8 cellular contexts compared by ENCODE assay signal in the genomic region with DNA sequence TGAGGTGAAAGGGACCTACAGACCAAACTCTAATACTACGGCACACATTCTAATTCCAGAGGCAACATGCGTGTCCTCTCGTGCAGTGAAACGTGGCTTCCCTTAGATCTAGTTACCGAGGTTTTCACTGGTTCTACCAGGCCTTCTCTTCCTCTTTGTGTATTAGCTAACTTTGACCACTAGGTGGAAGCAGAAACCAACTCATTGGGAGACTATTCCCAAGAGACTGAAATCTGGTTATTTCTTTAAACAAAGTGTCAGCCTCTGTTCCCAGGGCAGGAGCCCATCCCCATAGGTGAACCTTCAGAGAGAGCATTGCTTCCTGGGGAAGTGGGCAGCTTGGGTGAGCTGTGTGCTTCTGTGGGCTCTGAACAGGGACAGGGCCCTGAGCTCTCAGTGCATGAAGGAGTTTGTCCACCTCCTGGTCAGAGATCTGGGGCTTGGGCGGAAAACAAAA. TPM values are rescaled to one million over a fixed set of nuclear protein-coding genes. Genes with fewer than 3 reads are reported as not detected.
DNase-seq lines count a peak whose midpoint lies in the region; ATAC-seq, FAIRE-seq and TF ChIP-seq lines count a peak whose summit lies in the region.

No MANE protein-coding gene starts in this region.

- peak; percentile 22 to 32 for DNase-seq in AML-193 (lab: John Stamatoyannopoulos, UW)
- DNase-seq in GM13977 (ENCODE audit: low spot score) = peak; percentile 76
- DNase-seq in HuH-7.5 (ENCODE audit: low spot score) = peak; percentile 31
- peak; percentile 39 to 56 for DNase-seq in PC-9
- peak; percentile 76 to 78 for DNase-seq in cardiac fibroblast (ENCODE audit: low read depth in 2 of 2)
- DNase-seq in keratinocyte (ENCODE audit: low read depth, low spot score) = peak; percentile 7
- peak in 9 of 49 donors; percentile 4 to 52 (median 14) for DNase-seq in substantia nigra (lab: John Stamatoyannopoulos, UW)

- no peaks in the 10 kb centered on the region for H3K9me3 ChIP-seq in PC-9 (ENCODE audit: insufficient read depth, low read depth)
- H3K9me3 ChIP-seq in keratinocyte (ENCODE audit: control insufficient read depth, low read depth, low read length) = no peaks in the 10 kb centered on the region

- FAIRE-seq in keratinocyte (lab: Jason Lieb, UNC) = peak; percentile 92

- in situ Hi-C loops in GM13977 (cut with MboI; ENCODE audit: low pct_unique_long_range_greater_than_20kb, low sequenced_read_pairs, unreplicated experiment) = no loop called here

- H3K79me2 ChIP-seq in PC-9 (ENCODE audit: low read depth) (no peaks in the 10 kb centered on the region), keratinocyte (ENCODE audit: control insufficient read depth, insufficient read depth, low read length) (no peaks in the 10 kb centered on the region)

- CTCF ChIA-PET in PC-9 (lab: Charles Lee) = interaction anchor here (0.6 to 1.2 kb wide), 9 partner anchors 9 to 693 kb away, joined by 3 to 15 read pairs (median 7); no protein-coding TSS in a partner anchor

- ATAC-seq in HG03045 (IDR thresholded peaks at IDR 0.05; ENCODE audit: unreplicated experiment) = no peak

- dilution Hi-C loops in keratinocyte (cut with MboI; ENCODE audit: extremely low pct_ligation_motif_present, low sequenced_read_pairs) = no loop called here

- no peak overlapping the region for H3K4me3 ChIP-seq in PC-9
- H3K4me3 ChIP-seq in cardiac fibroblast (replicated peaks in 1 of 2; ENCODE audit: low read depth in 2 of 2, low read length in 2 of 2) = no peak overlapping the region
- no peak overlapping the region for H3K4me3 ChIP-seq in keratinocyte (ENCODE audit: control insufficient read depth in 2 of 3, extremely low read depth in 1 of 3, insufficient read depth in 2 of 3, low read depth in 1 of 3, low read length in 3 of 3)

- H3K4me2 ChIP-seq in PC-9 (peak overlapping the region; percentile 32; the same call in 1 of the 2 replicates), keratinocyte (ENCODE audit: control insufficient read depth, extremely low read depth, insufficient read depth, low read depth, low read length) (no peak overlapping the region)

- no peaks in the 10 kb centered on the region for H3K9me1 ChIP-seq in keratinocyte (ENCODE audit: control insufficient read depth, extremely low read depth, insufficient read depth, low read length)

- H3K27me3 ChIP-seq in PC-9 (ENCODE audit: insufficient read depth, low read depth) (peaks cover 2% of the 10 kb centered on the region; the same call in 1 of the 2 replicates), keratinocyte (ENCODE audit: control insufficient read depth, extremely low read depth, insufficient read depth, low read length) (no peaks in the 10 kb centered on the region)

- BruUV-seq in PC-9 (replicated peaks; lab: Mats Ljungman, UMichigan) = no TSS peak

- intact Hi-C loops in PC-9 (cut with micrococcal nuclease; ENCODE audit: unreplicated experiment) = loop anchor here (1.0 to 10.0 kb wide), 6 partner anchors 58 to 694 kb away; a partner anchor contains a TSS

- H2AFZ ChIP-seq in PC-9 (no peak overlapping the region), keratinocyte (ENCODE audit: control insufficient read depth, low read length) (peak overlapping the region; percentile 65)

- H4K20me1 ChIP-seq in PC-9 (ENCODE audit: insufficient read depth) (no peaks in the 10 kb centered on the region), keratinocyte (ENCODE audit: control insufficient read depth, extremely low read depth, insufficient read depth, low read length) (no peaks in the 10 kb centered on the region)

- no peaks in the 10 kb centered on the region for H3K9me2 ChIP-seq in PC-9 (ENCODE audit: insufficient read depth)

- POLR2A ChIA-PET in PC-9 (lab: Charles Lee; ENCODE audit: unreplicated experiment) = interaction anchor here (0.8 kb wide), 1 partner anchor 156 kb away, joined by 3 read pairs; no protein-coding TSS in a partner anchor

- H3K4me1 ChIP-seq in PC-9 (replicated peaks; ENCODE audit: insufficient read depth) (0 out of 2 replicates have a peak, but pooled peaks cover 3% of the 10 kb centered on the region), keratinocyte (ENCODE audit: control insufficient read depth, extremely low read depth, insufficient read depth, low read length) (no peaks in the 10 kb centered on the region)

- H3F3A ChIP-seq in PC-9 (ENCODE audit: insufficient read depth, low read depth) = no peaks in the 10 kb centered on the region

- no peak overlapping the region for H3K9ac ChIP-seq in keratinocyte (ENCODE audit: control insufficient read depth, extremely low read depth, insufficient read depth, low read length)

- H3K36me3 ChIP-seq in PC-9 (ENCODE audit: low read depth) = no peaks in the 10 kb centered on the region
- H3K36me3 ChIP-seq in keratinocyte (ENCODE audit: control insufficient read depth in 2 of 2, extremely low read depth in 1 of 2, insufficient read depth in 2 of 2, low read length in 2 of 2) = no peaks in the 10 kb centered on the region

- H3K27ac ChIP-seq in PC-9 (no peak overlapping the region), keratinocyte (ENCODE audit: control insufficient read depth, insufficient read depth, low read length) (no peak overlapping the region), substantia nigra (ENCODE audit: low read depth, low read length, poor library complexity, severe bottlenecking) (peak overlapping the region; percentile 35)

- peak; percentile 78 for TF ChIP-seq CTCF in GM13977 (IDR thresholded peaks at IDR 0.05; ENCODE audit: extremely low read depth, insufficient read depth, missing control alignments)
- TF ChIP-seq CTCF in PC-9 (conservative IDR thresholded peaks at IDR 0.05) = peak; percentile 86
- TF ChIP-seq CTCF in cardiac fibroblast (IDR thresholded peaks at IDR 0.05; ENCODE audit: low read depth, low read length) = peak; percentile 80
- peak; percentile 43 to 85 (median 70) for TF ChIP-seq CTCF in keratinocyte (optimal IDR thresholded peaks at IDR 0.05 in 1 of 3, IDR thresholded peaks at IDR 0.05 in 1 of 3, conservative IDR thresholded peaks at IDR 0.05 in 1 of 3; ENCODE audit: extremely low read depth in 1 of 3, insufficient read depth in 2 of 3, low read length in 3 of 3)

RNA-seq across cellular contexts. Expression of a gene that starts 19.7 kb away (rescaled TPM):
- not detected in 2 replicates for total RNA-seq in PC-9 (2021)
- polyA plus RNA-seq in keratinocyte = not detected in 3 replicates
- not detected for polyA plus RNA-seq in keratinocyte (2011; ENCODE audit: low read depth)
- polyA plus RNA-seq in keratinocyte (2011; cell fraction: cytosol; rRNA removed) = not detected in 2 replicates
- not detected in 2 replicates for polyA plus RNA-seq in keratinocyte (2011; cell fraction: nucleus; rRNA removed)
- not detected in 2 replicates for polyA plus RNA-seq in keratinocyte (2012; ENCODE audit: low replicate concordance)
- polyA minus RNA-seq in keratinocyte = not detected in 3 replicates
- polyA minus RNA-seq in keratinocyte (2011; cell fraction: cytosol; rRNA and poly(A)+ RNA removed) = not detected
- not detected in 2 replicates for polyA minus RNA-seq in keratinocyte (2011; cell fraction: nucleus; rRNA and poly(A)+ RNA removed)
